In genomic region chr19:4291200-4291732, GRCh38 we compare ENCODE assay signal across 2 cellular contexts.
TF ChIP-seq lines count a peak whose summit lies in the region.

No MANE protein-coding gene starts in this region.

TF ChIP-seq in SK-N-SH, 30 proteins besides CTCF, POLR2A, EP300 and RAD21 (continued from another document):
- TF ChIP-seq RXRA (IDR thresholded peaks at IDR 0.05; ENCODE audit: borderline replicate concordance, low read depth) = no peak
- no peak for TF ChIP-seq POLR2AphosphoS5 (IDR thresholded peaks at IDR 0.05; ENCODE audit: low read depth, low read length)
- TF ChIP-seq ELF1 (IDR thresholded peaks at IDR 0.05) = no peak
- TF ChIP-seq USF1 (IDR thresholded peaks at IDR 0.05; ENCODE audit: borderline replicate concordance, low read depth) = no peak
- no peak for TF ChIP-seq JUND (IDR thresholded peaks at IDR 0.05)
- TF ChIP-seq CHD2 (IDR thresholded peaks at IDR 0.05; ENCODE audit: low read length, partially characterized antibody) = no peak
- TF ChIP-seq FOXJ3 (CRISPR knock-in tag; IDR thresholded peaks at IDR 0.05) = no peak
- no peak for TF ChIP-seq MAX (IDR thresholded peaks at IDR 0.05; ENCODE audit: low read depth)

TF ChIP-seq in SK-N-SH treated with all-trans-retinoic acid at 6 μM for 48 hours, 23 proteins besides CTCF, POLR2A, EP300 and RAD21:
- TF ChIP-seq OSR1 (CRISPR knock-in tag; IDR thresholded peaks at IDR 0.05) (no peak), ZNF70 (CRISPR knock-in tag; IDR thresholded peaks at IDR 0.05) (no peak), ZNF8 (CRISPR knock-in tag; IDR thresholded peaks at IDR 0.05) (no peak), ARNTL (CRISPR knock-in tag; IDR thresholded peaks at IDR 0.05; ENCODE audit: borderline replicate concordance, low read depth) (no peak), TOX (CRISPR knock-in tag; IDR thresholded peaks at IDR 0.05; ENCODE audit: borderline replicate concordance) (no peak)
